Comparison of ENCODE assay signal across 8 cellular contexts in the genomic region with DNA sequence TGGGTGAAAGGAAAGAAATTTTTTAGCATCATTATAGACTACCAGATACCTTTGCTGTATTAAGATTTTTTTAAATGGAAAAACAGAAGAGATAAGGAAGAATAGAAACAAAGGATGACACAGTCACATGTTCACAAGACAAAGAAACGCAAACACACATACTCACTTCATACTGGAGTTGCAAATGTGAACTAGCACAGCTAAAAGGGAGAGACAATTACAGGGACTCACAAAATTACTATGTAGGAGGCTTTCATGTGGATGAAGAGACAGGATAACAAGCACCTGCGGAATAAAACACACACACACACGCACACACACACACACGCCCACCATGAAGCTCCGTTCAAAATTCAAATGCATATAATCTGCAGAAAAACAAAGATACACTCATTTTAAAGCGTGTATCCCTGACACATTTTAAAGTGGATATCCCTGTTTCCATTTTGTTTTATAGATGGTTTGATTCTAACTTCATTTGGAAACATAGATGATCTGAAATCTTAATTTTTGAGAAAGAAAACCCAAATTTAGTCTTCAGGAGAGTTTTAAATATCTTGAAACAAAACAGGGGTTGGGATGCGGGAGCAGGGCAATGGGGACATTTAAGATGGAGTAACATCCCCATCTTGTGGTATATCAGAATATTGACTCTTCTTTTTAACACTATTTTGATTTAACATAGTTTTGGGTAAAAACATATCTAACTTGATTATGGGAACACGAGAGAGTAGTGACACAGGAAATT. TPM values are rescaled to one million over a fixed set of nuclear protein-coding genes. Genes with fewer than 3 reads are reported as not detected.
DNase-seq lines count a peak whose midpoint lies in the region; ATAC-seq, FAIRE-seq and TF ChIP-seq lines count a peak whose summit lies in the region.

No MANE protein-coding gene starts in this region.

- intact Hi-C loops in A673 (cut with micrococcal nuclease; ENCODE audit: unreplicated experiment) (loop anchor here (1.0 to 5.0 kb wide), 4 partner anchors 590 to 1909 kb away; a partner anchor contains a TSS), PC-9 (cut with micrococcal nuclease; ENCODE audit: unreplicated experiment) (loop anchor here (5.0 to 10.0 kb wide), 5 partner anchors 639 to 1902 kb away; a partner anchor contains a TSS), endothelial cell of umbilical vein (cut with micrococcal nuclease) (loop anchor here (1.0 to 5.0 kb wide), 8 partner anchors 590 to 1904 kb away; a partner anchor contains a TSS)

- CTCF ChIA-PET in A673 (lab: Charles Lee) (interaction anchor here (0.7 to 1.1 kb wide), 5 partner anchors 33 to 1275 kb away, joined by 3 to 10 read pairs (median 4); a partner anchor contains a TSS), PC-9 (lab: Charles Lee) (interaction anchor here (0.6 kb wide), 1 partner anchor 852 kb away, joined by 3 read pairs; no protein-coding TSS in a partner anchor), endothelial cell of umbilical vein (lab: Charles Lee) (interaction anchor here (0.7 to 4.1 kb wide), 21 partner anchors 10 to 1905 kb away, joined by 3 to 54 read pairs (median 6); a partner anchor contains a TSS)

- H3K27me3 ChIP-seq in A673 (replicated peaks; ENCODE audit: insufficient read depth, low read depth, low read length, poor library complexity) (no peaks in the 10 kb centered on the region), PC-9 (ENCODE audit: insufficient read depth, low read depth) (no peaks in the 10 kb centered on the region), endothelial cell of umbilical vein (ENCODE audit: control insufficient read depth in 2 of 2, insufficient read depth in 2 of 2, low read length in 2 of 2) (peaks cover 4 to 19% of the 10 kb centered on the region in 2 experiments)

- no peak for TF ChIP-seq POLR2A in endothelial cell of umbilical vein (IDR thresholded peaks at IDR 0.05; ENCODE audit: low read depth, low read length)

- H3K27ac ChIP-seq in A673 (ENCODE audit: low read depth, low read length, poor library complexity, severe bottlenecking) = no peak overlapping the region
- no peak overlapping the region for H3K27ac ChIP-seq in PC-9
- H3K27ac ChIP-seq in endothelial cell of umbilical vein (ENCODE audit: insufficient read depth, low read depth, low read length) = no peak overlapping the region

- H3K9ac ChIP-seq in endothelial cell of umbilical vein (replicated peaks; ENCODE audit: extremely low read depth, insufficient read depth, low read length) = no peak overlapping the region

- peak; percentile 35 for FAIRE-seq in endothelial cell of umbilical vein (lab: Jason Lieb, UNC)

- H3K9me3 ChIP-seq in A673 (ENCODE audit: low read depth, low read length, poor library complexity, severe bottlenecking) (no peaks in the 10 kb centered on the region), PC-9 (ENCODE audit: insufficient read depth, low read depth) (no peaks in the 10 kb centered on the region), endothelial cell of umbilical vein (replicated peaks; ENCODE audit: control insufficient read depth, insufficient read depth, low read length) (no peaks in the 10 kb centered on the region)

- H3K9me1 ChIP-seq in endothelial cell of umbilical vein (replicated peaks; ENCODE audit: control insufficient read depth, extremely low read depth, insufficient read depth, low read length) = no peaks in the 10 kb centered on the region

- H4K20me1 ChIP-seq in PC-9 (ENCODE audit: insufficient read depth) (no peaks in the 10 kb centered on the region), endothelial cell of umbilical vein (replicated peaks; ENCODE audit: control insufficient read depth, extremely low read depth, insufficient read depth, low read length) (no peaks in the 10 kb centered on the region)

- TF ChIP-seq CTCF in A673 (conservative IDR thresholded peaks at IDR 0.05; ENCODE audit: low read depth, low read length) (peak; percentile 69), GM12873 (IDR thresholded peaks at IDR 0.05; ENCODE audit: insufficient read depth, low read depth, low read length, missing control alignments) (peak; percentile 48), PC-9 (conservative IDR thresholded peaks at IDR 0.05) (peak; percentile 86), endothelial cell of umbilical vein (IDR thresholded peaks at IDR 0.05; ENCODE audit: extremely low read depth in 1 of 2, insufficient read depth in 1 of 2, low read depth in 1 of 2, low read length in 2 of 2) (peak in 1 of 2 donors; percentile 35)

- ATAC-seq in HG03571 (IDR thresholded peaks at IDR 0.05; ENCODE audit: unreplicated experiment) = no peak

- H3K4me2 ChIP-seq in PC-9 (no peak overlapping the region), endothelial cell of umbilical vein (ENCODE audit: insufficient read depth, low read length) (no peak overlapping the region)

- H2AFZ ChIP-seq in PC-9 = no peak overlapping the region
- peak overlapping the region; percentile 66 for H2AFZ ChIP-seq in endothelial cell of umbilical vein (ENCODE audit: low read depth, low read length)

- H3K4me3 ChIP-seq in A673 (ENCODE audit: low read depth, low read length, poor library complexity, severe bottlenecking) = no peak overlapping the region
- H3K4me3 ChIP-seq in PC-9 = no peak overlapping the region
- no peak overlapping the region for H3K4me3 ChIP-seq in endothelial cell of umbilical vein (replicated peaks in 1 of 3; ENCODE audit: insufficient read depth in 1 of 3, low read depth in 1 of 3, low read length in 3 of 3)

- POLR2A ChIA-PET in A673 (lab: Charles Lee; ENCODE audit: low non-redundant PET) = no interaction called here
- POLR2A ChIA-PET in PC-9 (lab: Charles Lee; ENCODE audit: unreplicated experiment) = no interaction called here
- POLR2A ChIA-PET in endothelial cell of umbilical vein (lab: Charles Lee) = no interaction called here

- H3K4me1 ChIP-seq in A673 (ENCODE audit: insufficient read depth, low read length, poor library complexity, severe bottlenecking) (no peaks in the 10 kb centered on the region), PC-9 (replicated peaks; ENCODE audit: insufficient read depth) (peaks cover 10% of the 10 kb centered on the region; the same call in 1 of the 2 replicates), endothelial cell of umbilical vein (ENCODE audit: control insufficient read depth, extremely low read depth, insufficient read depth, low read length) (peaks cover 2% of the 10 kb centered on the region)

- dilution Hi-C loops in endothelial cell of umbilical vein (cut with MboI; ENCODE audit: extremely low pct_ligation_motif_present, low sequenced_read_pairs) = no loop called here

- DNase-seq in A673 (ENCODE audit: low spot score) (peak; percentile 71), HT1080 (ENCODE audit: low read depth) (peak; percentile 52), PC-9 (peak in 1 of 2 experiments; percentile 56), endothelial cell of umbilical vein (ENCODE audit: low read depth, low spot score) (peak; percentile 62), middle frontal gyrus (ENCODE audit: extremely low spot score, low spot score) (peak; percentile 18), NCI-H524 treated with DMSO at 0.1 percent for 48 hours (lab: John Stamatoyannopoulos, UW) (no peak)

- H3K79me2 ChIP-seq in PC-9 (ENCODE audit: low read depth) (no peaks in the 10 kb centered on the region), endothelial cell of umbilical vein (ENCODE audit: control insufficient read depth, insufficient read depth, low read length) (no peaks in the 10 kb centered on the region)

- H3K36me3 ChIP-seq in A673 (ENCODE audit: insufficient read depth, low read length, poor library complexity, severe bottlenecking) = no peaks in the 10 kb centered on the region
- H3K36me3 ChIP-seq in PC-9 (ENCODE audit: low read depth) = no peaks in the 10 kb centered on the region
- H3K36me3 ChIP-seq in endothelial cell of umbilical vein (ENCODE audit: control insufficient read depth in 2 of 2, extremely low read depth in 1 of 2, insufficient read depth in 2 of 2, low read length in 2 of 2) = no peaks in the 10 kb centered on the region

- no peaks in the 10 kb centered on the region for H3K9me2 ChIP-seq in PC-9 (ENCODE audit: insufficient read depth)

- no peaks in the 10 kb centered on the region for H3F3A ChIP-seq in PC-9 (ENCODE audit: insufficient read depth, low read depth)

- BruUV-seq in A673 (replicated peaks; lab: Mats Ljungman, UMichigan) (no TSS peak), PC-9 (replicated peaks; lab: Mats Ljungman, UMichigan) (no TSS peak), endothelial cell of umbilical vein (replicated peaks; lab: Mats Ljungman, UMichigan) (no TSS peak)

TF ChIP-seq in endothelial cell of umbilical vein, 7 proteins besides CTCF, POLR2A, EP300 and RAD21 (continues in another document):
- TF ChIP-seq FOS (IDR thresholded peaks at IDR 0.05; ENCODE audit: borderline replicate concordance, insufficient read depth, low read length) (no peak), MYC (IDR thresholded peaks at IDR 0.05; ENCODE audit: low read depth, low read length) (no peak)

RNA-seq across cellular contexts. Expression of a gene that starts 36.7 kb away (rescaled TPM):
- total RNA-seq in A673 (2021) (11.0 and 12.7 TPM in 2 replicates), PC-9 (2021) (12.4 and 13.5 TPM in 2 replicates), endothelial cell of umbilical vein (7.0 and 7.6 TPM in 2 replicates)
- total RNA-seq in HT1080 (2014; rRNA removed; shearing (Covaris generic)) = 4.2 and 5.9 TPM in 2 replicates
- polyA plus RNA-seq in HT1080 (2015; cell fraction: cytosol; rRNA removed) = 11.7 and 13.1 TPM in 2 replicates
- polyA plus RNA-seq in HT1080 (2015; cell fraction: nucleus; rRNA removed) = 17.2 and 17.4 TPM in 2 replicates
- polyA plus RNA-seq in endothelial cell of umbilical vein = 0.75 and 1.4 TPM in 2 replicates
- polyA plus RNA-seq in endothelial cell of umbilical vein (2011; cell fraction: cytosol; rRNA removed) = 1.8 and 2.0 TPM in 2 replicates
- 1.8 and 3.0 TPM in 2 replicates for polyA plus RNA-seq in endothelial cell of umbilical vein (2011; cell fraction: nucleus; rRNA removed)
- polyA plus RNA-seq in endothelial cell of umbilical vein (2012) = 7.7 and 8.6 TPM in 2 replicates
- polyA minus RNA-seq in endothelial cell of umbilical vein = 2.6 and 3.5 TPM in 2 replicates
- 2.0 TPM for polyA minus RNA-seq in endothelial cell of umbilical vein (2011; cell fraction: cytosol; rRNA and poly(A)+ RNA removed)
- 1.7 and 2.9 TPM in 2 replicates for polyA minus RNA-seq in endothelial cell of umbilical vein (2011; cell fraction: nucleus; rRNA and poly(A)+ RNA removed)

RNA-seq across cellular contexts. Expression of a gene that starts 36.8 kb away (rescaled TPM):
- total RNA-seq in A673 (2021) = 30.5 and 33.1 TPM in 2 replicates
- total RNA-seq in HT1080 (2014; rRNA removed; shearing (Covaris generic)) = 4.9 and 8.6 TPM in 2 replicates
- 12.8 and 14.0 TPM in 2 replicates for polyA plus RNA-seq in HT1080 (2015; cell fraction: cytosol; rRNA removed)
- 54.6 and 69.0 TPM in 2 replicates for polyA plus RNA-seq in HT1080 (2015; cell fraction: nucleus; rRNA removed)
- 18.6 and 19.9 TPM in 2 replicates for total RNA-seq in PC-9 (2021)
- 32.8 and 33.4 TPM in 2 replicates for total RNA-seq in endothelial cell of umbilical vein
- polyA plus RNA-seq in endothelial cell of umbilical vein = 5.2 and 8.1 TPM in 2 replicates
- polyA plus RNA-seq in endothelial cell of umbilical vein (2011; cell fraction: cytosol; rRNA removed) = 8.0 and 8.4 TPM in 2 replicates
- polyA plus RNA-seq in endothelial cell of umbilical vein (2011; cell fraction: nucleus; rRNA removed) = 32.7 and 50.6 TPM in 2 replicates
- polyA plus RNA-seq in endothelial cell of umbilical vein (2012) = 28.6 and 40.1 TPM in 2 replicates
- 9.6 and 11.0 TPM in 2 replicates for polyA minus RNA-seq in endothelial cell of umbilical vein
- 5.4 TPM for polyA minus RNA-seq in endothelial cell of umbilical vein (2011; cell fraction: cytosol; rRNA and poly(A)+ RNA removed)
- 45.1 and 62.5 TPM in 2 replicates for polyA minus RNA-seq in endothelial cell of umbilical vein (2011; cell fraction: nucleus; rRNA and poly(A)+ RNA removed)
